In the genomic region with DNA sequence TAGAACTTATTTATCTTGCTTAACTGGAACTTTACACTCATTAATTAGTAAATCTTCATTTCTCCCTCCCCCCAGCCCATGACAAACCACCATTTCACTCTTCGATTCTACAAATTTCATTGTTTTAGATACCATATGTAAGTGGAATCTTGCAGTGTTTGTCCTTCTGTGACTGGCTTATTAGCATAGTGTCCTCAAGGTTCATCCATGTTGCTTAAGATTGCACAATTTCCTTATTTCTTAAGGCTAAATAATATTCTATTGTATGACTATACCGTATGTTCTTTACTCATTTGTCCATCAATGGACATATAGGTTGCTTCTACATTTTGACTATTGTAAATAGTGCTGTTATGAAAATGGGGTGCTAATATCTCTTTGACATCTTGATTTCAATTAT, we compare ENCODE assay signal across 1 cellular context.
A peak's percentile ranks its signal among the peaks of the same experiment; 100 is the strongest.
TF ChIP-seq lines count a peak whose summit lies in the region.

No MANE protein-coding gene starts in this region.

TF ChIP-seq in K562, 482 proteins besides CTCF, POLR2A, EP300 and RAD21:
- TF ChIP-seq RBM34 (IDR thresholded peaks at IDR 0.05; ENCODE audit: borderline replicate concordance, insufficient read depth, low read length): no peak
- TF ChIP-seq, protein P1, sequence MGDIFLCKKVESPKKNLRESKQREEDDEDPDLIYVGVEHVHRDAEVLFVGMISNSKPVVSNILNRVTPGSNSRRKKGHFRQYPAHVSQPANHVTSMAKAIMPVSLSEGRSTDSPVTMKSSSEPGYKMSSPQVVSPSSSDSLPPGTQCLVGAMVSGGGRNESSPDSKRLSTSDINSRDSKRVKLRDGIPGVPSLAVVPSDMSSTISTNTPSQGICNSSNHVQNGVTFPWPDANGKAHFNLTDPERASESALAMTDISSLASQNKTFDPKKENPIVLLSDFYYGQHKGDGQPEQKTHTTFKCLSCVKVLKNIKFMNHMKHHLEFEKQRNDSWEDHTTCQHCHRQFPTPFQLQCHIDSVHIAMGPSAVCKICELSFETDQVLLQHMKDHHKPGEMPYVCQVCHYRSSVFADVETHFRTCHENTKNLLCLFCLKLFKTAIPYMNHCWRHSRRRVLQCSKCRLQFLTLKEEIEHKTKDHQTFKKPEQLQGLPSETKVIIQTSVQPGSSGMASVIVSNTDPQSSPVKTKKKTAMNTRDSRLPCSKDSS (IDR thresholded peaks at IDR 0.05; ENCODE audit: low read depth, partially characterized antibody): no peak
- TF ChIP-seq, protein P2, sequence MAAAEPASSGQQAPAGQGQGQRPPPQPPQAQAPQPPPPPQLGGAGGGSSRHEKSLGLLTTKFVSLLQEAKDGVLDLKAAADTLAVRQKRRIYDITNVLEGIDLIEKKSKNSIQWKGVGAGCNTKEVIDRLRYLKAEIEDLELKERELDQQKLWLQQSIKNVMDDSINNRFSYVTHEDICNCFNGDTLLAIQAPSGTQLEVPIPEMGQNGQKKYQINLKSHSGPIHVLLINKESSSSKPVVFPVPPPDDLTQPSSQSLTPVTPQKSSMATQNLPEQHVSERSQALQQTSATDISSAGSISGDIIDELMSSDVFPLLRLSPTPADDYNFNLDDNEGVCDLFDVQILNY (CRISPR knock-in tag; IDR thresholded peaks at IDR 0.05): no peak
- TF ChIP-seq, protein P3, sequence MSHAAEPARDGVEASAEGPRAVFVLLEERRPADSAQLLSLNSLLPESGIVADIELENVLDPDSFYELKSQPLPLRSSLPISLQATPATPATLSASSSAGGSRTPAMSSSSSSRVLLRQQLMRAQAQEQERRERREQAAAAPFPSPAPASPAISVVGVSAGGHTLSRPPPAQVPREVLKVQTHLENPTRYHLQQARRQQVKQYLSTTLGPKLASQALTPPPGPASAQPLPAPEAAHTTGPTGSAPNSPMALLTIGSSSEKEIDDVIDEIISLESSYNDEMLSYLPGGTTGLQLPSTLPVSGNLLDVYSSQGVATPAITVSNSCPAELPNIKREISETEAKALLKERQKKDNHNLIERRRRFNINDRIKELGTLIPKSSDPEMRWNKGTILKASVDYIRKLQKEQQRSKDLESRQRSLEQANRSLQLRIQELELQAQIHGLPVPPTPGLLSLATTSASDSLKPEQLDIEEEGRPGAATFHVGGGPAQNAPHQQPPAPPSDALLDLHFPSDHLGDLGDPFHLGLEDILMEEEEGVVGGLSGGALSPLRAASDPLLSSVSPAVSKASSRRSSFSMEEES (CRISPR knock-in tag; IDR thresholded peaks at IDR 0.05): no peak
- TF ChIP-seq CBX8 (IDR thresholded peaks at IDR 0.05; ENCODE audit: borderline replicate concordance, extremely low read depth, low read depth, low read length, poor library complexity, severe bottlenecking): peak; percentile 22
- TF ChIP-seq CEBPB (tag; IDR thresholded peaks at IDR 0.05): peak; percentile 94
- no peak for TF ChIP-seq NR3C1 (CRISPR knock-in tag; IDR thresholded peaks at IDR 0.05)
- TF ChIP-seq, protein P4, sequence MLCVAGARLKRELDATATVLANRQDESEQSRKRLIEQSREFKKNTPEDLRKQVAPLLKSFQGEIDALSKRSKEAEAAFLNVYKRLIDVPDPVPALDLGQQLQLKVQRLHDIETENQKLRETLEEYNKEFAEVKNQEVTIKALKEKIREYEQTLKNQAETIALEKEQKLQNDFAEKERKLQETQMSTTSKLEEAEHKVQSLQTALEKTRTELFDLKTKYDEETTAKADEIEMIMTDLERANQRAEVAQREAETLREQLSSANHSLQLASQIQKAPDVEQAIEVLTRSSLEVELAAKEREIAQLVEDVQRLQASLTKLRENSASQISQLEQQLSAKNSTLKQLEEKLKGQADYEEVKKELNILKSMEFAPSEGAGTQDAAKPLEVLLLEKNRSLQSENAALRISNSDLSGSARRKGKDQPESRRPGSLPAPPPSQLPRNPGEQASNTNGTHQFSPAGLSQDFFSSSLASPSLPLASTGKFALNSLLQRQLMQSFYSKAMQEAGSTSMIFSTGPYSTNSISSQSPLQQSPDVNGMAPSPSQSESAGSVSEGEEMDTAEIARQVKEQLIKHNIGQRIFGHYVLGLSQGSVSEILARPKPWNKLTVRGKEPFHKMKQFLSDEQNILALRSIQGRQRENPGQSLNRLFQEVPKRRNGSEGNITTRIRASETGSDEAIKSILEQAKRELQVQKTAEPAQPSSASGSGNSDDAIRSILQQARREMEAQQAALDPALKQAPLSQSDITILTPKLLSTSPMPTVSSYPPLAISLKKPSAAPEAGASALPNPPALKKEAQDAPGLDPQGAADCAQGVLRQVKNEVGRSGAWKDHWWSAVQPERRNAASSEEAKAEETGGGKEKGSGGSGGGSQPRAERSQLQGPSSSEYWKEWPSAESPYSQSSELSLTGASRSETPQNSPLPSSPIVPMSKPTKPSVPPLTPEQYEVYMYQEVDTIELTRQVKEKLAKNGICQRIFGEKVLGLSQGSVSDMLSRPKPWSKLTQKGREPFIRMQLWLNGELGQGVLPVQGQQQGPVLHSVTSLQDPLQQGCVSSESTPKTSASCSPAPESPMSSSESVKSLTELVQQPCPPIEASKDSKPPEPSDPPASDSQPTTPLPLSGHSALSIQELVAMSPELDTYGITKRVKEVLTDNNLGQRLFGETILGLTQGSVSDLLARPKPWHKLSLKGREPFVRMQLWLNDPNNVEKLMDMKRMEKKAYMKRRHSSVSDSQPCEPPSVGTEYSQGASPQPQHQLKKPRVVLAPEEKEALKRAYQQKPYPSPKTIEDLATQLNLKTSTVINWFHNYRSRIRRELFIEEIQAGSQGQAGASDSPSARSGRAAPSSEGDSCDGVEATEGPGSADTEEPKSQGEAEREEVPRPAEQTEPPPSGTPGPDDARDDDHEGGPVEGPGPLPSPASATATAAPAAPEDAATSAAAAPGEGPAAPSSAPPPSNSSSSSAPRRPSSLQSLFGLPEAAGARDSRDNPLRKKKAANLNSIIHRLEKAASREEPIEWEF (CRISPR knock-in tag; IDR thresholded peaks at IDR 0.05): no peak
- TF ChIP-seq CEBPG (CRISPR knock-in tag; IDR thresholded peaks at IDR 0.05): no peak
- TF ChIP-seq CEBPG (tag; conservative IDR thresholded peaks at IDR 0.05 in 1 of 2, IDR thresholded peaks at IDR 0.05 in 1 of 2): peak; percentile 76 to 89
- TF ChIP-seq, protein P5, sequence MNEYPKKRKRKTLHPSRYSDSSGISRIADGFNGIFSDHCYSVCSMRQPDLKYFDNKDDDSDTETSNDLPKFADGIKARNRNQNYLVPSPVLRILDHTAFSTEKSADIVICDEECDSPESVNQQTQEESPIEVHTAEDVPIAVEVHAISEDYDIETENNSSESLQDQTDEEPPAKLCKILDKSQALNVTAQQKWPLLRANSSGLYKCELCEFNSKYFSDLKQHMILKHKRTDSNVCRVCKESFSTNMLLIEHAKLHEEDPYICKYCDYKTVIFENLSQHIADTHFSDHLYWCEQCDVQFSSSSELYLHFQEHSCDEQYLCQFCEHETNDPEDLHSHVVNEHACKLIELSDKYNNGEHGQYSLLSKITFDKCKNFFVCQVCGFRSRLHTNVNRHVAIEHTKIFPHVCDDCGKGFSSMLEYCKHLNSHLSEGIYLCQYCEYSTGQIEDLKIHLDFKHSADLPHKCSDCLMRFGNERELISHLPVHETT (CRISPR knock-in tag; conservative IDR thresholded peaks at IDR 0.05 in 1 of 2, IDR thresholded peaks at IDR 0.05 in 1 of 2): no peak
- TF ChIP-seq LCOR (CRISPR knock-in tag; IDR thresholded peaks at IDR 0.05): no peak
- no peak for TF ChIP-seq CHCHD3 (CRISPR knock-in tag; IDR thresholded peaks at IDR 0.05)
